Comparison of ENCODE assay signal across 1 cellular context in the genomic region with DNA sequence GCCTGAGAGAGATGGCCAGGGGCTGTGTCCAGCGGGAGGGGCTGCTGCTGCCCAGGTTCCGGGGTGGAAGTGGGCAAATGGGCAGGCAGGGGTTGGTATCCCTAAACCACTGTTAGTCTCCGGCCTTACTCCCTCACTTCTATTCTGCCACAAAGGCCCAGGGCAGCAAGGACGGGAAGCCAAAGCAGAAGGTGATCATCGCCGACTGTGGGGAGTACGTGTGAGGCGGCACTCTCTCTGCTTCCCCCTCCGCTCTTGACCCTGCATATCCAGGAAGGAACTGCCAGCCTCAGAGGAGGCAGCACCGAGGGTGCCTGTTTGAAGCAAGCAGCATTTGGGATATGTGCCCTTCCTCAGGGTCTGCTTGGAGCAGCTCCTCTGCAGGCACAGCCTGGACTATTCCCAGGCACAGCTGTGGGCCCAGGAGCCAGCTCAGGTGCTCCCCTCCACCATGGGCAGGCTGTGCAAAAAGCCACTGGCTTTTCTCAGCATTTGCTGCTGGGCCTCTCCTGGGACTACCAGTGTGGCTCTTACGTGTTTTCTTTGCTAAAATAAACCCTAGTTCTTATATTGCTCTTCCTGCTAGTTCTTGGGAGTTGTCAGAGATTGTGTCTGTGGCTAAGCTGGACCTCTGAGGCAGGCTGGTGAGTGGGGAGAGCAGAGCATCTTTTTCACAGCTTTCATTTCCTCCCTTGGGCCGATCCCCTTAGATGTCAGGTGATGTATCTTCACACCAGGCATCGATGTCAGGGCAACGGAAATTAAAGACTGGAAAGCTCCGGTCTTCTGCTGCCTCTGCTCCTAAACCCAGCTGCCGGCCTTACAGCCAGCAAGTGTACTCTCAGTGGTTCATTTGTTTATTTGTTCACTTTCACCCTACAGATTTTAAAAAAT.
TF ChIP-seq lines count a peak whose summit lies in the region.

No MANE protein-coding gene starts in this region.

TF ChIP-seq in K562, 482 proteins besides CTCF, POLR2A, EP300 and RAD21:
- TF ChIP-seq THRAP3 (IDR thresholded peaks at IDR 0.05; ENCODE audit: borderline replicate concordance), result no peak
- TF ChIP-seq GABPB2 (CRISPR knock-in tag; conservative IDR thresholded peaks at IDR 0.05), result no peak
- no peak for TF ChIP-seq MEF2D (tag; conservative IDR thresholded peaks at IDR 0.05; ENCODE audit: low read depth)
- TF ChIP-seq, protein P1, sequence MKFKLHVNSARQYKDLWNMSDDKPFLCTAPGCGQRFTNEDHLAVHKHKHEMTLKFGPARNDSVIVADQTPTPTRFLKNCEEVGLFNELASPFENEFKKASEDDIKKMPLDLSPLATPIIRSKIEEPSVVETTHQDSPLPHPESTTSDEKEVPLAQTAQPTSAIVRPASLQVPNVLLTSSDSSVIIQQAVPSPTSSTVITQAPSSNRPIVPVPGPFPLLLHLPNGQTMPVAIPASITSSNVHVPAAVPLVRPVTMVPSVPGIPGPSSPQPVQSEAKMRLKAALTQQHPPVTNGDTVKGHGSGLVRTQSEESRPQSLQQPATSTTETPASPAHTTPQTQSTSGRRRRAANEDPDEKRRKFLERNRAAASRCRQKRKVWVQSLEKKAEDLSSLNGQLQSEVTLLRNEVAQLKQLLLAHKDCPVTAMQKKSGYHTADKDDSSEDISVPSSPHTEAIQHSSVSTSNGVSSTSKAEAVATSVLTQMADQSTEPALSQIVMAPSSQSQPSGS (CRISPR knock-in tag; IDR thresholded peaks at IDR 0.05), result no peak
- no peak for TF ChIP-seq KAT7 (CRISPR knock-in tag; IDR thresholded peaks at IDR 0.05; ENCODE audit: borderline replicate concordance)
- no peak for TF ChIP-seq TAF1 (IDR thresholded peaks at IDR 0.05; ENCODE audit: control insufficient read depth, extremely low read depth, insufficient read depth, low read length, severe bottlenecking)
- no peak for TF ChIP-seq HMG20B (CRISPR knock-in tag; IDR thresholded peaks at IDR 0.05)
- no peak for TF ChIP-seq ZNF324 (CRISPR knock-in tag; IDR thresholded peaks at IDR 0.05)
- TF ChIP-seq ASH1L (IDR thresholded peaks at IDR 0.05; ENCODE audit: borderline replicate concordance, low read depth, partially characterized antibody), result no peak
- TF ChIP-seq, protein P2, sequence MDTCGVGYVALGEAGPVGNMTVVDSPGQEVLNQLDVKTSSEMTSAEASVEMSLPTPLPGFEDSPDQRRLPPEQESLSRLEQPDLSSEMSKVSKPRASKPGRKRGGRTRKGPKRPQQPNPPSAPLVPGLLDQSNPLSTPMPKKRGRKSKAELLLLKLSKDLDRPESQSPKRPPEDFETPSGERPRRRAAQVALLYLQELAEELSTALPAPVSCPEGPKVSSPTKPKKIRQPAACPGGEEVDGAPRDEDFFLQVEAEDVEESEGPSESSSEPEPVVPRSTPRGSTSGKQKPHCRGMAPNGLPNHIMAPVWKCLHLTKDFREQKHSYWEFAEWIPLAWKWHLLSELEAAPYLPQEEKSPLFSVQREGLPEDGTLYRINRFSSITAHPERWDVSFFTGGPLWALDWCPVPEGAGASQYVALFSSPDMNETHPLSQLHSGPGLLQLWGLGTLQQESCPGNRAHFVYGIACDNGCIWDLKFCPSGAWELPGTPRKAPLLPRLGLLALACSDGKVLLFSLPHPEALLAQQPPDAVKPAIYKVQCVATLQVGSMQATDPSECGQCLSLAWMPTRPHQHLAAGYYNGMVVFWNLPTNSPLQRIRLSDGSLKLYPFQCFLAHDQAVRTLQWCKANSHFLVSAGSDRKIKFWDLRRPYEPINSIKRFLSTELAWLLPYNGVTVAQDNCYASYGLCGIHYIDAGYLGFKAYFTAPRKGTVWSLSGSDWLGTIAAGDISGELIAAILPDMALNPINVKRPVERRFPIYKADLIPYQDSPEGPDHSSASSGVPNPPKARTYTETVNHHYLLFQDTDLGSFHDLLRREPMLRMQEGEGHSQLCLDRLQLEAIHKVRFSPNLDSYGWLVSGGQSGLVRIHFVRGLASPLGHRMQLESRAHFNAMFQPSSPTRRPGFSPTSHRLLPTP (IDR thresholded peaks at IDR 0.05; ENCODE audit: borderline replicate concordance, extremely low read depth, insufficient read length), result no peak
- TF ChIP-seq NR1H2 (CRISPR knock-in tag; IDR thresholded peaks at IDR 0.05), result no peak
- no peak for TF ChIP-seq BRF1 (IDR thresholded peaks at IDR 0.05; ENCODE audit: borderline replicate concordance, extremely low read depth, insufficient read length)
- no peak for TF ChIP-seq ZBED1 (IDR thresholded peaks at IDR 0.05)
- TF ChIP-seq MEIS2 (IDR thresholded peaks at IDR 0.05; ENCODE audit: partially characterized antibody), result no peak
- no peak for TF ChIP-seq TSC22D4 (tag; IDR thresholded peaks at IDR 0.05)
- no peak for TF ChIP-seq HDAC3 (IDR thresholded peaks at IDR 0.05; ENCODE audit: borderline replicate concordance, partially characterized antibody)
- TF ChIP-seq POU5F1 (IDR thresholded peaks at IDR 0.05; ENCODE audit: borderline replicate concordance, low read depth, low read length, partially characterized antibody), result no peak
